32 cellular contexts compared by ENCODE assay signal in the genomic region with DNA sequence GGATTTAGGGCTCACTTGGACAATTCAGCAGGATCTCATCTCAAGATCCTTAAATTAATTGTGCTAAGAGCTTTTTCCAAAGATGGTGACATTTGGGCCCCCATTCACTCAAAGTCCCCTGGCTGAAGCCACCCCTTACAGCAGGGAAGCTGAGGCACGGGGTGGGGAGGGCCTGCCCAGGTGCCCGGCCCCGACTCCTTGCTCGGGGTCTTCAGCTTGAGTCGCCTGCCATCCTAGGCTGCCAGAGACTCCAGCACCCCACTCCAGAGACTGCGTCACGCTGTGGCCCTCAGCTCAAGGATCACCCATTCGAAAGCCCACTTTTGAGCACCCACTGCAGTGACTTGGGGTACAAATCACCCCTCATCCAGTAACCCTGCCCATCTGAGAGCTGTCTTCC. TPM values are rescaled to one million over a fixed set of nuclear protein-coding genes. Genes with fewer than 3 reads are reported as not detected.
"Had no signal": no experiment of that assay in that cellular context is flagged by ENCODE, and none has a peak within 500 bp of the region (broad histone marks: within the 10 kb centered on the region; RNA-seq: fewer than 3 reads in every experiment).

No MANE protein-coding gene starts in this region.

- H3K9ac ChIP-seq: KMS-11 had no signal

- H3K27ac Mint-ChIP-seq: activated CD4-positive, alpha-beta memory T cell treated with anti-CD3 and anti-CD28 coated beads for 36 hours; activated naive CD4-positive, alpha-beta T cell treated with anti-CD3 and anti-CD28 coated beads for 36 hours; WTC11 had no signal

- H3K4me1 ChIP-seq: breast epithelium had no signal

- H3K4me3 ChIP-seq: adrenal gland, body of pancreas, breast epithelium, SJCRH30, SK-N-MC had no signal

- H3K9me3 Mint-ChIP-seq: activated CD4-positive, alpha-beta memory T cell treated with anti-CD3 and anti-CD28 coated beads for 36 hours; activated naive CD4-positive, alpha-beta T cell treated with anti-CD3 and anti-CD28 coated beads for 36 hours; activated naive CD4-positive, alpha-beta T cell treated with anti-CD3 and anti-CD28 coated beads, Interleukin-2, amount 50 U/mL, for 72 hours; activated T-cell treated with anti-CD3 and anti-CD28 coated beads, Interleukin-2, amount 50 U/mL, for 4 hours; activated T-helper 1 cell treated with anti-CD3 and anti-CD28 coated beads, Interleukin-12 subunit alpha, Interleukin-12 subunit beta, Interleukin-2, Interleukin-4 antibody, amounts not matched to agents 30 ng/mL and 10 ng/mL and 1 ng/mL, durations not matched to agents 14 hours and 24 hours and 36 hours; WTC11 had no signal

- DNase-seq: activated CD4-positive, alpha-beta memory T cell treated with anti-CD3 and anti-CD28 coated beads for 36 hours; activated CD4-positive, alpha-beta T cell treated with anti-CD3 and anti-CD28 coated beads for 4 hours; activated CD4-positive, alpha-beta T cell treated with anti-CD3 and anti-CD28 coated beads, Interleukin-2, amount 50 U/mL, for 1 hour; activated CD8-positive, alpha-beta memory T cell treated with anti-CD3 and anti-CD28 coated beads, Interleukin-2, amount 50 U/mL, for 4 hours; activated gamma-delta T cell treated with Interleukin-2 at 50 U/mL for 16 hours; activated naive CD4-positive, alpha-beta T cell treated with anti-CD3 and anti-CD28 coated beads for 36 hours; activated T-cell treated with anti-CD3 and anti-CD28 coated beads for 4 hours; activated T-cell treated with anti-CD3 and anti-CD28 coated beads, Interleukin-2, amount 50 U/mL, for 4 hours; adrenal gland; body of pancreas; MM.1S; MV-4-11; NCI-H1092; NCI-H1436 treated with DMSO at 0.1 percent for 48 hours; NCI-H1694 treated with DMSO at 0.1 percent for 48 hours; NCI-H2029; NCI-H345; NCI-H526; NCI-H748 treated with DMSO at 0.1 percent for 48 hours; OCI-M1; SHP77 had no signal

- H3K36me3 Mint-ChIP-seq: activated CD4-positive, alpha-beta memory T cell treated with anti-CD3 and anti-CD28 coated beads for 36 hours; activated naive CD4-positive, alpha-beta T cell treated with anti-CD3 and anti-CD28 coated beads, Interleukin-2, amount 50 U/mL, for 72 hours; WTC11 had no signal

- H3K27me3 ChIP-seq: adrenal gland, body of pancreas, breast epithelium, SJCRH30 had no signal

- H3K36me3 ChIP-seq: adrenal gland, breast epithelium, SJCRH30 had no signal

- H3K4me3 Mint-ChIP-seq: activated CD4-positive, alpha-beta memory T cell treated with anti-CD3 and anti-CD28 coated beads for 36 hours; activated naive CD4-positive, alpha-beta T cell treated with anti-CD3 and anti-CD28 coated beads for 36 hours; activated T-cell treated with anti-CD3 and anti-CD28 coated beads, Interleukin-2, amount 50 U/mL, for 4 hours; activated T-helper 1 cell treated with anti-CD3 and anti-CD28 coated beads, Interleukin-12 subunit alpha, Interleukin-12 subunit beta, Interleukin-2, Interleukin-4 antibody, amounts not matched to agents 30 ng/mL and 10 ng/mL and 1 ng/mL, durations not matched to agents 14 hours and 24 hours and 36 hours; WTC11 had no signal

- H3K27ac ChIP-seq: adrenal gland, body of pancreas, SK-N-MC had no signal

- H3K27me3 Mint-ChIP-seq: activated CD4-positive, alpha-beta memory T cell treated with anti-CD3 and anti-CD28 coated beads for 36 hours had no signal

- H3K9me3 ChIP-seq: adrenal gland, body of pancreas, breast epithelium, SJCRH30 had no signal

RNA-seq across cellular contexts. Expression of gene GPR78, which starts 39.2 kb away (rescaled TPM):
- total RNA-seq: activated CD4-positive, alpha-beta memory T cell treated with anti-CD3 and anti-CD28 coated beads for 36 hours; activated naive CD4-positive, alpha-beta T cell treated with anti-CD3 and anti-CD28 coated beads for 36 hours; activated T-cell treated with anti-CD3 and anti-CD28 coated beads, Interleukin-2, amount 50 U/mL, for 4 hours; activated T-helper 1 cell treated with anti-CD3 and anti-CD28 coated beads, Interleukin-12 subunit alpha, Interleukin-12 subunit beta, Interleukin-2, Interleukin-4 antibody, amounts not matched to agents 30 ng/mL and 10 ng/mL and 1 ng/mL, durations not matched to agents 14 hours and 24 hours and 36 hours; body of pancreas; NCI-H460; RPMI7951; T-helper 1 cell treated with Interleukin-12 subunit alpha and Interleukin-12 subunit beta and Interleukin-4 antibody, amounts not matched to agents 30 ng/mL and 1 ng/mL, for 36 hours; T-helper 2 cell treated with Interferon-gamma antibody and Interleukin-4, amounts not matched to agents 100 ng/mL and 5 ng/mL, for 36 hours had no signal

RNA-seq across cellular contexts. Expression of gene CPZ, which starts 51.6 kb away (rescaled TPM):
- total RNA-seq: activated CD4-positive, alpha-beta memory T cell treated with anti-CD3 and anti-CD28 coated beads for 36 hours; activated naive CD4-positive, alpha-beta T cell treated with anti-CD3 and anti-CD28 coated beads for 36 hours; activated naive CD4-positive, alpha-beta T cell treated with anti-CD3 and anti-CD28 coated beads, Interleukin-2, amount 50 U/mL, for 72 hours; activated T-cell treated with anti-CD3 and anti-CD28 coated beads, Interleukin-2, amount 50 U/mL, for 4 hours; activated T-helper 1 cell treated with anti-CD3 and anti-CD28 coated beads, Interleukin-12 subunit alpha, Interleukin-12 subunit beta, Interleukin-2, Interleukin-4 antibody, amounts not matched to agents 30 ng/mL and 10 ng/mL and 1 ng/mL, durations not matched to agents 14 hours and 24 hours and 36 hours; T-helper 1 cell treated with Interleukin-12 subunit alpha and Interleukin-12 subunit beta and Interleukin-4 antibody, amounts not matched to agents 30 ng/mL and 1 ng/mL, for 36 hours; T-helper 2 cell treated with Interferon-gamma antibody and Interleukin-4, amounts not matched to agents 100 ng/mL and 5 ng/mL, for 36 hours had no signal
